In genomic region chr3:6717026-6717943, GRCh38 we compare ENCODE assay signal across 13 cellular contexts.
DNase-seq lines count a peak whose midpoint lies in the region; ATAC-seq and TF ChIP-seq lines count a peak whose summit lies in the region.
"Had no signal": no experiment of that assay in that cellular context is flagged by ENCODE, and none has a peak within 500 bp of the region (broad histone marks: within the 10 kb centered on the region; RNA-seq: fewer than 3 reads in every experiment).

No MANE protein-coding gene starts in this region.

- ATAC-seq in GM18868 (IDR thresholded peaks at IDR 0.05; ENCODE audit: unreplicated experiment) = peak; percentile 92
- peak; percentile 92 for ATAC-seq in GM21619 (IDR thresholded peaks at IDR 0.05; ENCODE audit: unreplicated experiment)
- peak; percentile 96 for ATAC-seq in HG03159 (IDR thresholded peaks at IDR 0.05; ENCODE audit: unreplicated experiment)
- no peak for ATAC-seq in HG03097 (IDR thresholded peaks at IDR 0.05; ENCODE audit: low FRiP score, unreplicated experiment)
- ATAC-seq in T-helper 17 cell = no peak
- ATAC-seq: activated T-cell treated with anti-CD3 and anti-CD28 coated beads, Interleukin-2, amount 50 U/mL, for 4 hours had no signal

- no peaks in the 10 kb centered on the region for H3K4me1 Mint-ChIP-seq in T-helper 17 cell
- H3K4me1 Mint-ChIP-seq: CD8-positive, alpha-beta memory T cell; central memory CD8-positive, alpha-beta T cell had no signal

- H3K27me3 Mint-ChIP-seq in T-helper 17 cell = no peaks in the 10 kb centered on the region
- H3K27me3 Mint-ChIP-seq: CD8-positive, alpha-beta memory T cell; central memory CD8-positive, alpha-beta T cell had no signal

- H3K9me3 ChIP-seq in T-helper 17 cell (ENCODE audit: control insufficient read depth, low read length, poor library complexity, severe bottlenecking) = no peaks in the 10 kb centered on the region

- no peak overlapping the region for H3K27ac Mint-ChIP-seq in T-helper 17 cell
- H3K27ac Mint-ChIP-seq: CD8-positive, alpha-beta memory T cell had no signal

- no peak for TF ChIP-seq CTCF in VCaP (conservative IDR thresholded peaks at IDR 0.05)

- DNase-seq in NOMO-1 (lab: John Stamatoyannopoulos, UW; ENCODE audit: unreplicated experiment in 2 of 2) (no peak), NCI-H2029 treated with DMSO at 0.1 percent for 48 hours (lab: John Stamatoyannopoulos, UW) (no peak), T-helper 17 cell (no peak)
- DNase-seq: activated T-cell treated with anti-CD3 and anti-CD28 coated beads, Interleukin-2, amount 50 U/mL, for 4 hours; CD8-positive, alpha-beta memory T cell; foreskin fibroblast; Kasumi-1 had no signal

- no peak overlapping the region for H3K4me3 Mint-ChIP-seq in T-helper 17 cell
- H3K4me3 Mint-ChIP-seq: activated T-cell treated with anti-CD3 and anti-CD28 coated beads, Interleukin-2, amount 50 U/mL, for 4 hours; CD8-positive, alpha-beta memory T cell; central memory CD8-positive, alpha-beta T cell had no signal

- H3K27ac ChIP-seq in VCaP = peak overlapping the region; percentile 20

- H3K36me3 Mint-ChIP-seq in T-helper 17 cell (ENCODE audit: low read depth) = no peaks in the 10 kb centered on the region
- H3K36me3 Mint-ChIP-seq: CD8-positive, alpha-beta memory T cell had no signal

Comparison
In these comparisons a context has a peak if more than half of its experiments do, and no peak if none do; other contexts are left out.
1. ATAC-seq: peak in GM18868 (single experiment), GM21619 (single experiment) and HG03159 (single experiment); none in HG03097 (single experiment) and T-helper 17 cell (single experiment).